8 cellular contexts compared by ENCODE assay signal in the genomic region with DNA sequence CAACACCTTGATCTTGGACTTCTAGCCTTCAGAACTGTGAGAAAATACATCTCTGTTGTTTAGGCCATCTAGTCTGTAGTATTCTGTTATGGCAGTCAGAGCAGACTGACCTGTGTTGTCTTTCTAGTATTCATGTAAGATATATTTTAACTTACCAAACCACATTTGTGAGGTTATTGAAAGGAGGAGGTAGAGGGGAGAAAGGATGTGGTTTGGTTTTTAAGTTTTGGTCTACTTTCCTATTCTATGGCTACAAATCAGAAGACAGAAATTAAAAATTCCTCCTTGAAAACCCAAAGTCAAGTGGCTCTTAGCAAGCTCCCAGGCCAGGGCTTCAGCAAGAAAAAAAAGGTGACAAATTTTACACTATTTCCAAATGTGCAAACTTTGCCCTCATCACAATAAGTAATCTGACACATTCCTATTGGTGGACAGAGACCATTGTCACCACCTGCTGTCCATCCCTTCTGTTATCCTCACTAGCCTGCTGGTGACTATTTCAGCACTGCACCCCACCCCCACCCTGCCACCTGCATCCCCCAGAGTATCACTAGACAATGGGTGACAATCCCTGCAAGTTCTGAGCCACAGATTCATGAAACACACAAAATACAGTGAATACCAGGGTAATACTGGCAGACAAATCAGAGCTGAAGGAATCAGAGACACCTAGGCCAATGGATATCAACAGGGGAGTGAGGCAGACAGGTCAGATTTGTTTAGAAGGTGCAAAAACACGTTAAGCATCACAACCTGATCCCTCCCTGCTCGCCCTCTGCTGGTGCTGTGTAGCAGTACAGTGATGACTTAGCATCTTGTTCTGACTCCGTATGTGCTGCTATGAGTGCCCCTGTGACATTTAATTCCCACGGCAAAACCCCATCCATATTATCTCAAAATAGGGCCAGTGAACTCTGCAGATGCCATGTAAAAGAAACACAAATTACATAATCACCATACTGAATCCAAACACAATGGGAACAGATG.
DNase-seq lines count a peak whose midpoint lies in the region; ATAC-seq and TF ChIP-seq lines count a peak whose summit lies in the region.

No MANE protein-coding gene starts in this region.

- TF ChIP-seq CTCF in A673 (conservative IDR thresholded peaks at IDR 0.05; ENCODE audit: low read depth, low read length): peak; percentile 65
- TF ChIP-seq CTCF in PC-3 (conservative IDR thresholded peaks at IDR 0.05; ENCODE audit: low read depth, low read length): peak; percentile 71
- TF ChIP-seq CTCF in hepatocyte (IDR thresholded peaks at IDR 0.05; ENCODE audit: poor library complexity): peak; percentile 21
- no peak for TF ChIP-seq CTCF in mesothelial cell of epicardium (IDR thresholded peaks at IDR 0.05; ENCODE audit: unreplicated experiment)

- H3K4me1 ChIP-seq in A673 (ENCODE audit: insufficient read depth, low read length, poor library complexity, severe bottlenecking) (no peaks in the 10 kb centered on the region), PC-3 (ENCODE audit: insufficient read depth, low read length) (no peaks in the 10 kb centered on the region), hepatocyte (ENCODE audit: insufficient read depth) (no peaks in the 10 kb centered on the region)

- peak; percentile 89 for ATAC-seq in GM18498 (IDR thresholded peaks at IDR 0.05; ENCODE audit: unreplicated experiment)
- peak; percentile 79 for ATAC-seq in HG02885 (IDR thresholded peaks at IDR 0.05; ENCODE audit: poor library complexity, unreplicated experiment)
- ATAC-seq in PC-3: peak; percentile 77
- peak; percentile 90 for ATAC-seq in activated T-helper 17 cell treated with anti-CD3 and anti-CD28 coated beads, Interleukin-2, amount 50 U/mL, for 72 hours (replicated peaks)

- intact Hi-C loops in A673 (cut with micrococcal nuclease; ENCODE audit: unreplicated experiment): no loop called here
- intact Hi-C loops in PC-3 (cut with micrococcal nuclease): loop anchor here (1.0 kb wide), 1 partner anchor 114 kb away; no protein-coding TSS in a partner anchor

- H3K79me2 ChIP-seq in PC-3 (ENCODE audit: low read length) (no peaks in the 10 kb centered on the region), hepatocyte (no peaks in the 10 kb centered on the region)

- H3K9me3 Mint-ChIP-seq in activated T-helper 17 cell treated with anti-CD3 and anti-CD28 coated beads, Interleukin-2, amount 50 U/mL, for 72 hours: peaks cover 4% of the 10 kb centered on the region
- peaks cover 24% of the 10 kb centered on the region for H3K9me3 Mint-ChIP-seq in mesothelial cell of epicardium

- H4K20me1 ChIP-seq in PC-3 (ENCODE audit: low read length): no peaks in the 10 kb centered on the region
- H4K20me1 ChIP-seq in hepatocyte (ENCODE audit: insufficient read depth, poor library complexity, severe bottlenecking): no peaks in the 10 kb centered on the region

- peaks cover 88% of the 10 kb centered on the region for H3K36me3 Mint-ChIP-seq in activated T-helper 17 cell treated with anti-CD3 and anti-CD28 coated beads, Interleukin-2, amount 50 U/mL, for 72 hours (ENCODE audit: low read depth)
- peaks cover 76% of the 10 kb centered on the region for H3K36me3 Mint-ChIP-seq in mesothelial cell of epicardium

- H3K27me3 Mint-ChIP-seq in activated T-helper 17 cell treated with anti-CD3 and anti-CD28 coated beads, Interleukin-2, amount 50 U/mL, for 72 hours: no peaks in the 10 kb centered on the region
- H3K27me3 Mint-ChIP-seq in mesothelial cell of epicardium (ENCODE audit: low read depth): no peaks in the 10 kb centered on the region

- peak overlapping the region; percentile 40 for H3K4me3 Mint-ChIP-seq in activated T-helper 17 cell treated with anti-CD3 and anti-CD28 coated beads, Interleukin-2, amount 50 U/mL, for 72 hours
- no peak overlapping the region for H3K4me3 Mint-ChIP-seq in mesothelial cell of epicardium

- peaks cover 5% of the 10 kb centered on the region for H3K36me3 ChIP-seq in A673 (ENCODE audit: insufficient read depth, low read length, poor library complexity, severe bottlenecking)
- H3K36me3 ChIP-seq in PC-3 (ENCODE audit: low read depth, low read length): no peaks in the 10 kb centered on the region
- H3K36me3 ChIP-seq in hepatocyte (replicated peaks; ENCODE audit: insufficient read depth, low read depth): peaks cover 4% of the 10 kb centered on the region

- no peak overlapping the region for H3K4me3 ChIP-seq in A673 (ENCODE audit: low read depth, low read length, poor library complexity, severe bottlenecking)
- H3K4me3 ChIP-seq in PC-3 (ENCODE audit: low read length): no peak overlapping the region
- no peak overlapping the region for H3K4me3 ChIP-seq in hepatocyte

- WGBS in hepatocyte (ENCODE audit: low lambda C conversion rate, missing lambda C conversion rate): 47% methylated on average over 4 of the region's 4 CpGs

- no peak overlapping the region for H3K9ac ChIP-seq in PC-3 (ENCODE audit: low read length)

- H2AFZ ChIP-seq in PC-3 (ENCODE audit: low read length) (peak overlapping the region; percentile 8; the same call in 1 of the 2 replicates), hepatocyte (no peak overlapping the region)

- H3K27ac ChIP-seq in A673 (ENCODE audit: low read depth, low read length, poor library complexity, severe bottlenecking) (no peak overlapping the region), PC-3 (ENCODE audit: low read length) (no peak overlapping the region), hepatocyte (no peak overlapping the region)

- CTCF ChIA-PET in A673 (lab: Charles Lee): no interaction called here
- CTCF ChIA-PET in PC-3 (lab: Charles Lee): no interaction called here

- POLR2A ChIA-PET in A673 (lab: Charles Lee; ENCODE audit: low non-redundant PET): no interaction called here
- POLR2A ChIA-PET in PC-3 (lab: Charles Lee; ENCODE audit: unreplicated experiment): no interaction called here

- no peaks in the 10 kb centered on the region for H3K27me3 ChIP-seq in A673 (replicated peaks; ENCODE audit: insufficient read depth, low read depth, low read length, poor library complexity)
- no peaks in the 10 kb centered on the region for H3K27me3 ChIP-seq in PC-3 (ENCODE audit: low read length)
- no peaks in the 10 kb centered on the region for H3K27me3 ChIP-seq in hepatocyte

- no peaks in the 10 kb centered on the region for H3F3A ChIP-seq in PC-3 (ENCODE audit: low read length, unreplicated experiment)

- peaks cover 12% of the 10 kb centered on the region for H3K4me1 Mint-ChIP-seq in activated T-helper 17 cell treated with anti-CD3 and anti-CD28 coated beads, Interleukin-2, amount 50 U/mL, for 72 hours
- H3K4me1 Mint-ChIP-seq in mesothelial cell of epicardium: no peaks in the 10 kb centered on the region

- H3K4me2 ChIP-seq in PC-3 (ENCODE audit: low read length) (no peak overlapping the region), hepatocyte (no peak overlapping the region)

- BruUV-seq in A673 (replicated peaks; lab: Mats Ljungman, UMichigan): no TSS peak
- BruUV-seq in PC-3 (replicated peaks; lab: Mats Ljungman, UMichigan): no TSS peak

- DNase-seq in A673 (ENCODE audit: low spot score): peak; percentile 64
- DNase-seq in PC-3: peak; percentile 56
- DNase-seq in hepatocyte (ENCODE audit: low spot score): peak; percentile 37
- DNase-seq in stimulated activated CD8-positive, alpha-beta memory T cell treated with anti-CD3 and anti-CD28 coated beads, Interleukin-15, amount 100 ng/mL, for 24 hours (ENCODE audit: low read depth): peak; percentile 16
- no peak for DNase-seq in mesothelial cell of epicardium (ENCODE audit: low spot score in 2 of 2, unreplicated experiment in 2 of 2)

- H3K9me3 ChIP-seq in A673 (ENCODE audit: low read depth, low read length, poor library complexity, severe bottlenecking) (no peaks in the 10 kb centered on the region), PC-3 (ENCODE audit: low read length) (no peaks in the 10 kb centered on the region), hepatocyte (ENCODE audit: low read depth) (no peaks in the 10 kb centered on the region)

- H3K27ac Mint-ChIP-seq in activated T-helper 17 cell treated with anti-CD3 and anti-CD28 coated beads, Interleukin-2, amount 50 U/mL, for 72 hours: peak overlapping the region; percentile 72
- H3K27ac Mint-ChIP-seq in mesothelial cell of epicardium: no peak overlapping the region

- H3K9me2 ChIP-seq in PC-3 (replicated peaks; ENCODE audit: low read length): no peaks in the 10 kb centered on the region
- no peaks in the 10 kb centered on the region for H3K9me2 ChIP-seq in hepatocyte (replicated peaks; ENCODE audit: insufficient read depth)

Comparison
In these comparisons a context has a peak if more than half of its experiments do, and no peak if none do; other contexts are left out.
1. DNase-seq: peak in A673 (single experiment), PC-3 (single experiment), hepatocyte (single experiment) and stimulated activated CD8-positive, alpha-beta memory T cell treated with anti-CD3 and anti-CD28 coated beads, Interleukin-15, amount 100 ng/mL, for 24 hours (single experiment); none in mesothelial cell of epicardium (0 of 2).
2. Peak in every context shown above with its lines, with median percentiles within 50 percentile points of each other: ATAC-seq.